In the genomic region with DNA sequence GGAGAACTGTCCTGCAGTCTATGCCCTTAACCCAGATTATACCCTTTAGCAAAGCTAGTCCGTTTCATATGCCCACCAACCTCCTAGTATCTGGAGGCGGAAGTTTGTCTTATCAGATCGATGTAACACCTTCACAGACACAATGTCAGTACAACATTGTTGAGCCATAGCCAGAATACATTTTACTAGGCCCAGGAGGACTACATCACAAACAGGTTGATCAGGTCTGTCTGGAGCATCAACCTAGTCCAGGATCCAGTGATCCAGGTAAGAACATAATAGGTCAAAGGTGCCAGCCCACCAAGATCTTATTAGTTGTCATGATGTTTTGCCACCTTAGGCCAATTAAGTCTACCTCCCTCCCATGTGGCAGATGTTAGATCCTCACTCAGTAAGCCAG, we compare ENCODE assay signal across 32 cellular contexts. TPM values are rescaled to one million over a fixed set of nuclear protein-coding genes. Genes with fewer than 3 reads are reported as not detected.
DNase-seq lines count a peak whose midpoint lies in the region; ATAC-seq and TF ChIP-seq lines count a peak whose summit lies in the region.
"Had no signal": no experiment of that assay in that cellular context is flagged by ENCODE, and none has a peak within 500 bp of the region (broad histone marks: within the 10 kb centered on the region; RNA-seq: fewer than 3 reads in every experiment).

No MANE protein-coding gene starts in this region.

- no peaks in the 10 kb centered on the region for H3K27me3 ChIP-seq in esophagus squamous epithelium
- H3K27me3 ChIP-seq in prostate gland (replicated peaks; ENCODE audit: insufficient read depth), result no peaks in the 10 kb centered on the region
- H3K27me3 ChIP-seq: BLaER1, SJSA1 had no signal

- TF ChIP-seq CTCF in LNCaP clone FGC (IDR thresholded peaks at IDR 0.05; ENCODE audit: control insufficient read depth, extremely low read depth, insufficient read depth) (no peak), esophagus squamous epithelium (IDR thresholded peaks at IDR 0.05) (no peak), prostate gland (IDR thresholded peaks at IDR 0.05) (no peak)

- H3K4me1 Mint-ChIP-seq in activated CD4-positive, alpha-beta T cell treated with anti-CD3 and anti-CD28 coated beads, Interleukin-2, amount 10 ng/mL, durations not matched to agents 7 days and 5 days, result peaks cover 15% of the 10 kb centered on the region

- H3K4me3 Mint-ChIP-seq in activated CD4-positive, alpha-beta T cell treated with anti-CD3 and anti-CD28 coated beads, Interleukin-2, amount 10 ng/mL, durations not matched to agents 7 days and 5 days, result no peak overlapping the region
- H3K4me3 Mint-ChIP-seq: CD8-positive, alpha-beta T cell; HFFc6 had no signal

- H3K27ac Mint-ChIP-seq in activated CD4-positive, alpha-beta T cell treated with anti-CD3 and anti-CD28 coated beads, Interleukin-2, amount 10 ng/mL, durations not matched to agents 7 days and 5 days, result peak overlapping the region; percentile 58
- H3K27ac Mint-ChIP-seq: CD8-positive, alpha-beta T cell; HFFc6 had no signal

- TF ChIP-seq POLR2A in esophagus squamous epithelium (IDR thresholded peaks at IDR 0.05) (no peak), prostate gland (IDR thresholded peaks at IDR 0.05) (no peak)

- H3K4me3 ChIP-seq in LNCaP clone FGC (ENCODE audit: low read depth, low read length) (no peak overlapping the region), esophagus squamous epithelium (no peak overlapping the region), prostate gland (no peak overlapping the region)
- H3K4me3 ChIP-seq: BLaER1, GM23248, PC-9, SJSA1 had no signal

- H3K9me3 ChIP-seq in esophagus squamous epithelium (no peaks in the 10 kb centered on the region), prostate gland (no peaks in the 10 kb centered on the region)
- H3K9me3 ChIP-seq: BLaER1, SJSA1 had no signal

- ATAC-seq in HG02938 (IDR thresholded peaks at IDR 0.05; ENCODE audit: unreplicated experiment), result no peak
- no peak for ATAC-seq in GM21447 (IDR thresholded peaks at IDR 0.05; ENCODE audit: unreplicated experiment)
- ATAC-seq: CD8-positive, alpha-beta T cell; Right ventricle myocardium inferior had no signal

- 100% methylated on average over 3 of the region's 3 CpGs for WGBS in esophagus squamous epithelium, 2 donors
- WGBS in prostate gland, result 56% methylated on average over 3 of the region's 3 CpGs

- H3K36me3 Mint-ChIP-seq in activated CD4-positive, alpha-beta T cell treated with anti-CD3 and anti-CD28 coated beads, Interleukin-2, amount 10 ng/mL, durations not matched to agents 7 days and 5 days (ENCODE audit: low read depth), result peaks cover 26% of the 10 kb centered on the region

- DNase-seq in activated CD4-positive, alpha-beta T cell treated with anti-CD3 and anti-CD28 coated beads, Interleukin-2, amount 10 ng/mL, durations not matched to agents 7 days and 5 days, result no peak
- no peak for DNase-seq in activated CD4-positive, alpha-beta T cell treated with anti-CD3 and anti-CD28 coated beads for 1 hour
- DNase-seq in LNCaP clone FGC (ENCODE audit: low read depth), result peak; percentile 83
- no peak for DNase-seq in esophagus squamous epithelium (lab: John Stamatoyannopoulos, UW)
- peak; percentile 30 for DNase-seq in prostate gland (ENCODE audit: low spot score)
- no peak for DNase-seq in stimulated activated CD4-positive, alpha-beta T cell treated with anti-CD3 and anti-CD28 coated beads, Interleukin-2, amount 100 ng/mL, for 48 hours
- DNase-seq: 8988T; ACHN; Caco-2; CD8-positive, alpha-beta T cell; GM23248; H7; HFFc6; NCI-H1092; NCI-H1417 treated with DMSO at 0.1 percent for 48 hours; NCI-H187; NCI-H2081 treated with DMSO at 0.1 percent for 48 hours; NCI-H2171 treated with DMSO at 0.1 percent for 48 hours; NCI-H446; NCI-H524 treated with DMSO at 0.1 percent for 48 hours; NCI-H774; NK-92 treated with Interleukin-12 subunit alpha and Interleukin-12 subunit beta, amount 100 ng/mL, for 24 hours had no signal

- H3K4me1 ChIP-seq in esophagus squamous epithelium, result peaks cover 3 to 41% (median 15%) of the 10 kb centered on the region in 3 donors
- H3K4me1 ChIP-seq in prostate gland (replicated peaks), result peaks cover 10% of the 10 kb centered on the region

- CTCF ChIA-PET in activated CD4-positive, alpha-beta T cell treated with anti-CD3 and anti-CD28 coated beads, Interleukin-2, amount 10 ng/mL, durations not matched to agents 7 days and 5 days (lab: Charles Lee), result no interaction called here

- H3K9me3 Mint-ChIP-seq in activated CD4-positive, alpha-beta T cell treated with anti-CD3 and anti-CD28 coated beads, Interleukin-2, amount 10 ng/mL, durations not matched to agents 7 days and 5 days, result no peaks in the 10 kb centered on the region
- H3K9me3 Mint-ChIP-seq: CD8-positive, alpha-beta T cell; HFFc6 had no signal

- H3K36me3 ChIP-seq in esophagus squamous epithelium (peaks cover 0 to 38% (median 4%) of the 10 kb centered on the region in 3 donors), prostate gland (no peaks in the 10 kb centered on the region)

- intact Hi-C loops in esophagus squamous epithelium (cut with DNase I), result no loop called here
- intact Hi-C loops in prostate gland (cut with DNase I), result no loop called here

- no peaks in the 10 kb centered on the region for H3K27me3 Mint-ChIP-seq in activated CD4-positive, alpha-beta T cell treated with anti-CD3 and anti-CD28 coated beads, Interleukin-2, amount 10 ng/mL, durations not matched to agents 7 days and 5 days
- H3K27me3 Mint-ChIP-seq: IgD-negative memory B cell had no signal

- H3K27ac ChIP-seq in esophagus squamous epithelium (peak overlapping the region in 3 of 4 donors; percentile 16 to 40 (median 23)), prostate gland (no peak overlapping the region)
- H3K27ac ChIP-seq: BLaER1, GM23248, HL-60, KMS-11, PC-9, SJSA1 had no signal

- POLR2A ChIA-PET in activated CD4-positive, alpha-beta T cell treated with anti-CD3 and anti-CD28 coated beads, Interleukin-2, amount 10 ng/mL, durations not matched to agents 7 days and 5 days (lab: Charles Lee), result no interaction called here

RNA-seq across cellular contexts. Expression of gene TPRKB, which starts 2.0 kb away (rescaled TPM):
- 10 to 100 TPM; 33.6 to 39.5 TPM for total RNA-seq in activated CD4-positive, alpha-beta T cell treated with anti-CD3 and anti-CD28 coated beads, Interleukin-2, amount 10 ng/mL, durations not matched to agents 7 days and 5 days
- total RNA-seq in esophagus squamous epithelium (10 to 100 TPM; 23.3 to 49.8 (median 44.9) TPM), prostate gland (10 to 100 TPM; 26.9 to 54.0 TPM)

RNA-seq across cellular contexts. Expression of gene DUSP11, which starts 40.8 kb away (rescaled TPM):
- total RNA-seq in activated CD4-positive, alpha-beta T cell treated with anti-CD3 and anti-CD28 coated beads, Interleukin-2, amount 10 ng/mL, durations not matched to agents 7 days and 5 days, result 10 to 100 TPM; 28.7 to 29.4 TPM
- total RNA-seq in esophagus squamous epithelium (10 to 100 TPM; 24.5 to 48.2 (median 41.0) TPM), prostate gland (10 to 100 TPM; 37.8 to 39.5 TPM)

RNA-seq across cellular contexts. Expression of gene C2orf78, which starts 44.9 kb away (rescaled TPM):
- total RNA-seq in activated CD4-positive, alpha-beta T cell treated with anti-CD3 and anti-CD28 coated beads, Interleukin-2, amount 10 ng/mL, durations not matched to agents 7 days and 5 days, result not detected
- not detected for total RNA-seq in esophagus squamous epithelium
- total RNA-seq in prostate gland, result under 1 TPM in 1 of 2 donors, not detected in 1; 0.91 TPM
- total RNA-seq: Caco-2; CD8-positive, alpha-beta T cell; GM23248; H7; HFFc6; PC-9; Right ventricle myocardium inferior; RPMI7951 had no signal

Comparison
In these comparisons a context has a peak if more than half of its experiments do, and no peak if none do; other contexts are left out.
1. DNase-seq: peak in LNCaP clone FGC (single experiment) and prostate gland (single experiment); none in activated CD4-positive, alpha-beta T cell treated with anti-CD3 and anti-CD28 coated beads, Interleukin-2, amount 10 ng/mL, durations not matched to agents 7 days and 5 days (single experiment), activated CD4-positive, alpha-beta T cell treated with anti-CD3 and anti-CD28 coated beads for 1 hour (single experiment), esophagus squamous epithelium (single experiment) and stimulated activated CD4-positive, alpha-beta T cell treated with anti-CD3 and anti-CD28 coated beads, Interleukin-2, amount 100 ng/mL, for 48 hours (0 of 2).
2. H3K27ac ChIP-seq: peak in esophagus squamous epithelium (3 of 4); none in prostate gland (0 of 2).